ENCODE assay signal across 1 cellular context in the genomic region with DNA sequence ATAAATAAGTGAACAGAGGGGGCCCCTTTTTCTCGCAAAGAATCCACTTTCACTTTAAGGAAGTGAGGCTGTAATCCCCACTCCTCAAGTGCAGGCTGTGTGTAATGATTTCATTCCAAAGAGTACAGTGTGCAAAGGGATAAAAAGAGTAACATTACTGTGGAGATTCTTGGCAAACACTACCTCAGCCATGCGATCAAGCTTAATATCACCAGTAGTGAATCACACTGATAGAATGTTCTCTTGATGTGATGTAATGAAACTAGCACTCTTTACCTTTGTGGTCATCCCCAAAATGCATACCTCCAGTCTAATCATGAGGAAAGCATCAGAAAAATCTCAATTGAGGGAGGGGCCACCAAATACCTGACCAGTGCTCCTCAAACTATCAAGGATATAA.
TF ChIP-seq lines count a peak whose summit lies in the region.

No MANE protein-coding gene starts in this region.

TF ChIP-seq in GM12878, 131 proteins besides CTCF, POLR2A, EP300 and RAD21 (continued from another document):
- TF ChIP-seq, protein P1, sequence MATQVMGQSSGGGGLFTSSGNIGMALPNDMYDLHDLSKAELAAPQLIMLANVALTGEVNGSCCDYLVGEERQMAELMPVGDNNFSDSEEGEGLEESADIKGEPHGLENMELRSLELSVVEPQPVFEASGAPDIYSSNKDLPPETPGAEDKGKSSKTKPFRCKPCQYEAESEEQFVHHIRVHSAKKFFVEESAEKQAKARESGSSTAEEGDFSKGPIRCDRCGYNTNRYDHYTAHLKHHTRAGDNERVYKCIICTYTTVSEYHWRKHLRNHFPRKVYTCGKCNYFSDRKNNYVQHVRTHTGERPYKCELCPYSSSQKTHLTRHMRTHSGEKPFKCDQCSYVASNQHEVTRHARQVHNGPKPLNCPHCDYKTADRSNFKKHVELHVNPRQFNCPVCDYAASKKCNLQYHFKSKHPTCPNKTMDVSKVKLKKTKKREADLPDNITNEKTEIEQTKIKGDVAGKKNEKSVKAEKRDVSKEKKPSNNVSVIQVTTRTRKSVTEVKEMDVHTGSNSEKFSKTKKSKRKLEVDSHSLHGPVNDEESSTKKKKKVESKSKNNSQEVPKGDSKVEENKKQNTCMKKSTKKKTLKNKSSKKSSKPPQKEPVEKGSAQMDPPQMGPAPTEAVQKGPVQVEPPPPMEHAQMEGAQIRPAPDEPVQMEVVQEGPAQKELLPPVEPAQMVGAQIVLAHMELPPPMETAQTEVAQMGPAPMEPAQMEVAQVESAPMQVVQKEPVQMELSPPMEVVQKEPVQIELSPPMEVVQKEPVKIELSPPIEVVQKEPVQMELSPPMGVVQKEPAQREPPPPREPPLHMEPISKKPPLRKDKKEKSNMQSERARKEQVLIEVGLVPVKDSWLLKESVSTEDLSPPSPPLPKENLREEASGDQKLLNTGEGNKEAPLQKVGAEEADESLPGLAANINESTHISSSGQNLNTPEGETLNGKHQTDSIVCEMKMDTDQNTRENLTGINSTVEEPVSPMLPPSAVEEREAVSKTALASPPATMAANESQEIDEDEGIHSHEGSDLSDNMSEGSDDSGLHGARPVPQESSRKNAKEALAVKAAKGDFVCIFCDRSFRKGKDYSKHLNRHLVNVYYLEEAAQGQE (IDR thresholded peaks at IDR 0.05; ENCODE audit: low read depth, low read length) = no peak
- no peak for TF ChIP-seq SMAD5 (IDR thresholded peaks at IDR 0.05; ENCODE audit: low read depth)
- no peak for TF ChIP-seq CBFB (IDR thresholded peaks at IDR 0.05; ENCODE audit: low read depth)
- no peak for TF ChIP-seq SREBF2 (IDR thresholded peaks at IDR 0.05; ENCODE audit: low read length)
- TF ChIP-seq ASH2L (IDR thresholded peaks at IDR 0.05; ENCODE audit: borderline replicate concordance, low read depth) = no peak
TF ChIP-seq in GM12878: peak in this region for 0.
